Comparison of ENCODE assay signal across 9 cellular contexts in genomic region chr3:66473637-66474036, GRCh38. TPM values are rescaled to one million over a fixed set of nuclear protein-coding genes. Genes with fewer than 3 reads are reported as not detected.
DNase-seq lines count a peak whose midpoint lies in the region; ATAC-seq, FAIRE-seq and TF ChIP-seq lines count a peak whose summit lies in the region.
"Had no signal": no experiment of that assay in that cellular context is flagged by ENCODE, and none has a peak within 500 bp of the region (broad histone marks: within the 10 kb centered on the region; RNA-seq: fewer than 3 reads in every experiment).

No MANE protein-coding gene starts in this region.

- H3K27me3 ChIP-seq in sigmoid colon (no peaks in the 10 kb centered on the region), PC-9 (ENCODE audit: insufficient read depth, low read depth) (no peaks in the 10 kb centered on the region)

- CTCF ChIA-PET in T-cell (lab: Charles Lee), result interaction anchor here (0.5 to 1.3 kb wide), 5 partner anchors 9 to 86 kb away, joined by 3 to 12 read pairs (median 3); no protein-coding TSS in a partner anchor
- CTCF ChIA-PET in PC-9 (lab: Charles Lee), result no interaction called here

- H3K4me3 Mint-ChIP-seq in T-cell, result peak overlapping the region; percentile 29 to 63 (median 60)
- H3K4me3 Mint-ChIP-seq in central memory CD8-positive, alpha-beta T cell, result peak overlapping the region; percentile 66

- H3K4me1 ChIP-seq in sigmoid colon (peaks cover 0 to 97% (median 90%) of the 10 kb centered on the region in 4 donors), PC-9 (replicated peaks; ENCODE audit: insufficient read depth) (peaks cover 12% of the 10 kb centered on the region)

- DNase-seq in GM18507 (ENCODE audit: extremely low spot score, insufficient read length, low read depth) (no peak), T-cell (no peak), sigmoid colon (no peak), PC-9 (no peak), C1 segment of cervical spinal cord (lab: John Stamatoyannopoulos, UW) (no peak), HuH-7 (ENCODE audit: low spot score) (no peak)
- no peak for DNase-seq in central memory CD8-positive, alpha-beta T cell (ENCODE audit: low spot score in 2 of 2)
- DNase-seq: NCI-H1417 had no signal

- H3K36me3 ChIP-seq in sigmoid colon, result no peaks in the 10 kb centered on the region
- H3K36me3 ChIP-seq in PC-9 (ENCODE audit: low read depth), result no peaks in the 10 kb centered on the region

- H3K27ac ChIP-seq in sigmoid colon (peak overlapping the region; percentile 41 to 95 (median 91)), PC-9 (no peak overlapping the region)

- TF ChIP-seq CTCF in sigmoid colon (IDR thresholded peaks at IDR 0.05) (no peak), PC-9 (conservative IDR thresholded peaks at IDR 0.05) (no peak)

- no peaks in the 10 kb centered on the region for H3K9me3 Mint-ChIP-seq in T-cell
- no peaks in the 10 kb centered on the region for H3K9me3 Mint-ChIP-seq in central memory CD8-positive, alpha-beta T cell

- H3K79me2 ChIP-seq in PC-9 (ENCODE audit: low read depth), result no peaks in the 10 kb centered on the region

- BruUV-seq in PC-9 (replicated peaks; lab: Mats Ljungman, UMichigan), result no TSS peak

- POLR2A ChIA-PET in T-cell (lab: Charles Lee), result interaction anchor here in 1 of 2 donors (0.6 to 1.4 kb wide), 3 partner anchors 26 to 234 kb away, joined by 3 to 5 read pairs (median 3); no protein-coding TSS in a partner anchor
- POLR2A ChIA-PET in PC-9 (lab: Charles Lee; ENCODE audit: unreplicated experiment), result no interaction called here

- no peaks in the 10 kb centered on the region for H4K20me1 ChIP-seq in PC-9 (ENCODE audit: insufficient read depth)

- TF ChIP-seq POLR2A in sigmoid colon (IDR thresholded peaks at IDR 0.05), result no peak

- no peak for TF ChIP-seq EP300 in sigmoid colon (IDR thresholded peaks at IDR 0.05)

- no peaks in the 10 kb centered on the region for H3K9me3 ChIP-seq in sigmoid colon
- H3K9me3 ChIP-seq in PC-9 (ENCODE audit: insufficient read depth, low read depth), result no peaks in the 10 kb centered on the region

- H3K36me3 Mint-ChIP-seq in T-cell, result peaks cover 3% of the 10 kb centered on the region
- peaks cover 5% of the 10 kb centered on the region for H3K36me3 Mint-ChIP-seq in central memory CD8-positive, alpha-beta T cell (ENCODE audit: insufficient read depth)

- peak; percentile 29 for FAIRE-seq in GM18507 (lab: Jason Lieb, UNC)

- H3F3A ChIP-seq in PC-9 (ENCODE audit: insufficient read depth, low read depth), result peaks cover 8% of the 10 kb centered on the region; the same call in 1 of the 2 replicates

- peak overlapping the region; percentile 59 to 77 for H3K27ac Mint-ChIP-seq in T-cell
- peak overlapping the region; percentile 44 for H3K27ac Mint-ChIP-seq in central memory CD8-positive, alpha-beta T cell (ENCODE audit: low read depth)

- ATAC-seq in T-cell (replicated peaks in 1 of 4) (no peak), HG02981 (IDR thresholded peaks at IDR 0.05; ENCODE audit: unreplicated experiment) (no peak)
- no peak for ATAC-seq in central memory CD8-positive, alpha-beta T cell (replicated peaks; ENCODE audit: extremely low read depth, poor library complexity, severe bottlenecking)

- peaks cover 16 to 62% (median 27%) of the 10 kb centered on the region in 3 donors for H3K4me1 Mint-ChIP-seq in T-cell
- H3K4me1 Mint-ChIP-seq in central memory CD8-positive, alpha-beta T cell, result peaks cover 25% of the 10 kb centered on the region

- WGBS in sigmoid colon, 2 donors, result 30 to 53% methylated on average over 11 of the region's 11 CpGs

- no peaks in the 10 kb centered on the region for H3K27me3 Mint-ChIP-seq in T-cell
- H3K27me3 Mint-ChIP-seq in central memory CD8-positive, alpha-beta T cell, result no peaks in the 10 kb centered on the region

- no peaks in the 10 kb centered on the region for H3K9me2 ChIP-seq in PC-9 (ENCODE audit: insufficient read depth)

- H2AFZ ChIP-seq in PC-9, result no peak overlapping the region

- intact Hi-C loops in sigmoid colon (cut with DNase I), result no loop called here
- intact Hi-C loops in PC-9 (cut with micrococcal nuclease; ENCODE audit: unreplicated experiment), result no loop called here

- no peak overlapping the region for H3K4me2 ChIP-seq in PC-9

- H3K4me3 ChIP-seq in sigmoid colon (peak overlapping the region in 1 of 4 donors; percentile 16), PC-9 (no peak overlapping the region)

RNA-seq across cellular contexts. Expression of gene LRIG1, which starts 27.2 kb away (rescaled TPM):
- total RNA-seq in T-cell (10 to 100 TPM; 33.5 to 49.8 (median 41.1) TPM), sigmoid colon (100 to 1,000 TPM; 150 to 226 (median 210) TPM), PC-9 (2021) (not detected in 2 replicates)
- polyA plus RNA-seq in sigmoid colon, result 10 to 100 TPM in 1 of 3 donors, 1 to 10 TPM in 2; 4.2 to 36.1 (median 6.0) TPM

Comparison
In these comparisons a context has a peak if more than half of its experiments do, and no peak if none do; other contexts are left out.
1. RNA of gene LRIG1, which starts 27.2 kb away (total RNA-seq): 150 to 226 TPM in sigmoid colon and 33.5 to 49.8 TPM in T-cell; not detected in PC-9; every median in the first group is over 10 times any median in the second.